ENCODE assay signal across 1 cellular context in the genomic region with DNA sequence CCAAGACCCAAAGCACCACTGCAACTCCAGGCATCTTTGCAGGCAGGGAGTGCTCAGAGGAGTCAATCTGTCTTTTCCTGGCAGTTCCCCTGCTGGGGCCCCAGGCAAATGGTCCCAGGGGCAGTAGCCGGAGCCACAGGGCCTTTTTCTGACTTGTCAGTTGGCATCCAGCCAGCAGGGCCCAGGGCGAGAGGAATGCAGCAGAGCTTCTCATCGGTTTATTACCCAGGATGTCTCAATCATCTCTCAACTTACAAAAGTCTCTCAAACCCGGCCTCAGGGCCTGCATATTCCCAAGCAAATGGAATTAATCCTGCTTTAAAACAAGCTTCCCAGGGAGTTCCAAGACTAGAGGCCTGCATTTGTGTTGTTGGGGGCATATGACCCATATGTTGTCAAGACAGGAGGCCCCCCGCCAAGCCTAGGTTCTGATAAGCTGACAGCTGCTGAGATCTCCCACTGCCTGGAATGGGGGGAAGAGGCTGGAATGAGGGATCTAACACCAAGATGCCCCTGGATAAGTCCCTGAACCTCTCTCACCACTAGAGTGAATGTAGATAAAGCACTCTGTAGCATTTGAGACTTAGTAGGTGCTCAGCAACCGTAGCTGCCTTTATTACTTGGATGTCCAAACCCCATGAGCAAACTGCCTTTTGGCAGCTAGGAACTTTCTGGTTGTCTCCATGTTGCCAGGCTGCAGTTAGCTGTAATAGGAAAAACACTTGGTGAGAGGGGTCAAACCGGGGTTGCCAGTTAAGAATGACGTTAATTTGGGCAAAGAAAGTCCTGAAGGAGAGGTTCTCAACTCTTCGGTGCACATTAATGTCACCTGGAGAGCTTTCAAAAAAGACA.
TF ChIP-seq lines count a peak whose summit lies in the region.

No MANE protein-coding gene starts in this region.

TF ChIP-seq in IMR-90, 13 proteins besides CTCF, POLR2A, EP300 and RAD21 (continued from another document):
- TF ChIP-seq, protein P1, sequence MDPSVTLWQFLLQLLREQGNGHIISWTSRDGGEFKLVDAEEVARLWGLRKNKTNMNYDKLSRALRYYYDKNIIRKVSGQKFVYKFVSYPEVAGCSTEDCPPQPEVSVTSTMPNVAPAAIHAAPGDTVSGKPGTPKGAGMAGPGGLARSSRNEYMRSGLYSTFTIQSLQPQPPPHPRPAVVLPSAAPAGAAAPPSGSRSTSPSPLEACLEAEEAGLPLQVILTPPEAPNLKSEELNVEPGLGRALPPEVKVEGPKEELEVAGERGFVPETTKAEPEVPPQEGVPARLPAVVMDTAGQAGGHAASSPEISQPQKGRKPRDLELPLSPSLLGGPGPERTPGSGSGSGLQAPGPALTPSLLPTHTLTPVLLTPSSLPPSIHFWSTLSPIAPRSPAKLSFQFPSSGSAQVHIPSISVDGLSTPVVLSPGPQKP (IDR thresholded peaks at IDR 0.05; ENCODE audit: borderline replicate concordance, low read depth, low read length): no peak
- TF ChIP-seq MXI1 (IDR thresholded peaks at IDR 0.05; ENCODE audit: borderline replicate concordance, low read depth, low read length): no peak
- no peak for TF ChIP-seq RFX5 (IDR thresholded peaks at IDR 0.05; ENCODE audit: low read depth, low read length)
- TF ChIP-seq BHLHE40 (IDR thresholded peaks at IDR 0.05; ENCODE audit: low read depth, low read length): no peak
- no peak for TF ChIP-seq CHD1 (IDR thresholded peaks at IDR 0.05; ENCODE audit: low read depth, low read length)
- no peak for TF ChIP-seq RCOR1 (IDR thresholded peaks at IDR 0.05; ENCODE audit: insufficient replicate concordance, low read length)
- TF ChIP-seq CEBPB (IDR thresholded peaks at IDR 0.05; ENCODE audit: low read depth, low read length): peak; percentile 55
TF ChIP-seq in IMR-90: peak in this region for 2.
